In genomic region chr10:78028438-78029293, GRCh38 we compare ENCODE assay signal across 8 cellular contexts.
DNase-seq lines count a peak whose midpoint lies in the region; ATAC-seq and TF ChIP-seq lines count a peak whose summit lies in the region.

No MANE protein-coding gene starts in this region.

- peaks cover 25 to 27% of the 10 kb centered on the region in 2 experiments for H3K4me1 ChIP-seq in neutrophil (ENCODE audit: control insufficient read depth in 1 of 2, insufficient read depth in 1 of 2, low read depth in 1 of 2, low read length in 1 of 2)

- no peaks in the 10 kb centered on the region for H3K9me3 ChIP-seq in neutrophil

- ATAC-seq in GM18511 (IDR thresholded peaks at IDR 0.05; ENCODE audit: unreplicated experiment) (peak; percentile 14), HG02981 (IDR thresholded peaks at IDR 0.05; ENCODE audit: unreplicated experiment) (peak; percentile 1), HG02623 (IDR thresholded peaks at IDR 0.05; ENCODE audit: unreplicated experiment) (no peak), GM18868 (IDR thresholded peaks at IDR 0.05; ENCODE audit: unreplicated experiment) (no peak)

- TF ChIP-seq CTCF in fibroblast of mammary gland (conservative IDR thresholded peaks at IDR 0.05; ENCODE audit: control insufficient read depth, insufficient read depth, low read depth, low read length) (no peak), neutrophil (IDR thresholded peaks at IDR 0.05) (no peak)

- no peaks in the 10 kb centered on the region for H3K27me3 ChIP-seq in neutrophil

- H3K27ac ChIP-seq in neutrophil = peak overlapping the region; percentile 77

- peaks cover 23% of the 10 kb centered on the region for H3K36me3 ChIP-seq in neutrophil

- peak; percentile 39 for DNase-seq in activated T-cell treated with anti-CD3 and anti-CD28 coated beads, Interleukin-2, amount 50 U/mL, for 1 hour
- DNase-seq in fibroblast of mammary gland (ENCODE audit: low read depth) (peak; percentile 59), RPMI8226 (no peak)

- H3K4me3 ChIP-seq in fibroblast of mammary gland (ENCODE audit: control insufficient read depth, low read depth, low read length) (peak overlapping the region; percentile 100), neutrophil (ENCODE audit: low read depth in 1 of 2, low read length in 1 of 2) (peak overlapping the region; percentile 89 to 95)

Comparison
In these comparisons a context has a peak if more than half of its experiments do, and no peak if none do; other contexts are left out.
1. ATAC-seq: peak in GM18511 (single experiment) and HG02981 (single experiment); none in HG02623 (single experiment) and GM18868 (single experiment).